Comparison of ENCODE assay signal across 19 cellular contexts in the genomic region with DNA sequence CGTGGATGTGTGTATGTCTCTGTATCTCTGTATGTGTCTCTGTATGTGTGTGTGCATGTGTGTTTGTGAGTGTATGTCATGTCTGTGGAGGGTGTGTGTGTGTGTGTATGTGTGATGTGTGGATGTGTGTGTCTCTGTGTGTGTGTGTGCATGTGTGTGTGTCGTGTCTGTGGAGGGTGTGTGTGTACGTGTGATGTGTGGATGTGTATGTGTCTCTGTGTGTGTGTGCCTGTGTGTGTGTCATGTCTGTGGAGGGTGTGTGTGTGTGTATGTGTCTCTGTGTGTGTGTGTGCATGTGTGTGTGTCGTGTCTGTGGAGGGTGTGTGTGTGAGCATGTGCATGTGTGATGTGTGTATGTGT. TPM values are rescaled to one million over a fixed set of nuclear protein-coding genes. Genes with fewer than 3 reads are reported as not detected.
A peak's percentile ranks its signal among the peaks of the same experiment; 100 is the strongest.
DNase-seq lines count a peak whose midpoint lies in the region; ATAC-seq, FAIRE-seq and TF ChIP-seq lines count a peak whose summit lies in the region.
"Had no signal": no experiment of that assay in that cellular context is flagged by ENCODE, and none has a peak within 500 bp of the region (broad histone marks: within the 10 kb centered on the region; RNA-seq: fewer than 3 reads in every experiment).

No MANE protein-coding gene starts in this region.

- peak; percentile 6 for DNase-seq in Right ventricle myocardium superior
- DNase-seq in cardiac septum (ENCODE audit: low spot score), result no peak
- DNase-seq in H1 (ENCODE audit: low read depth in 1 of 2, low spot score in 2 of 2), result no peak
- no peak for DNase-seq in urothelium cell line (ENCODE audit: low spot score)
- no peak for DNase-seq in T-cell
- no peak for DNase-seq in OCI-M2 (lab: John Stamatoyannopoulos, UW; ENCODE audit: unreplicated experiment)
- no peak for DNase-seq in stimulated activated naive B cell treated with anti-CD40 and anti-IgM and Interleukin-4, amounts not matched to agents 10 μg/mL and 1 μg/mL and 100 μg/mL, for 72 hours
- DNase-seq: C1 segment of cervical spinal cord; Calu3; CD4-positive, alpha-beta T cell; DMS 273 treated with DMSO at 0.1 percent for 48 hours; HFFc6 had no signal

- no peaks in the 10 kb centered on the region for H3K4me1 ChIP-seq in HEK293 (ENCODE audit: control insufficient read depth, insufficient read depth, low read length)
- no peaks in the 10 kb centered on the region for H3K4me1 ChIP-seq in H1 (replicated peaks in 1 of 4; ENCODE audit: control insufficient read depth in 3 of 4, insufficient read depth in 4 of 4, low read length in 3 of 4)
- H3K4me1 ChIP-seq: HAP-1 had no signal

- H3K4me3 ChIP-seq in HEK293 (ENCODE audit: low read depth, low read length) (no peak overlapping the region), H1 (ENCODE audit: extremely low read depth in 1 of 4, insufficient read depth in 2 of 4, low read depth in 3 of 4, low read length in 4 of 4) (no peak overlapping the region)
- H3K4me3 ChIP-seq: GM23338, HAP-1 had no signal

- H3K4me1 Mint-ChIP-seq in T-cell, result no peaks in the 10 kb centered on the region
- no peaks in the 10 kb centered on the region for H3K4me1 Mint-ChIP-seq in stimulated activated naive B cell treated with anti-CD40 and anti-IgM and Interleukin-4, amounts not matched to agents 10 μg/mL and 1 μg/mL and 100 μg/mL, for 72 hours
- H3K4me1 Mint-ChIP-seq: IgD-negative memory B cell had no signal

- H3K79me2 ChIP-seq in H1 (ENCODE audit: control insufficient read depth in 1 of 2, insufficient read depth in 2 of 2, low read length in 2 of 2), result no peaks in the 10 kb centered on the region

- no peak overlapping the region for H3K4me3 Mint-ChIP-seq in T-cell
- no peak overlapping the region for H3K4me3 Mint-ChIP-seq in stimulated activated naive B cell treated with anti-CD40 and anti-IgM and Interleukin-4, amounts not matched to agents 10 μg/mL and 1 μg/mL and 100 μg/mL, for 72 hours
- H3K4me3 Mint-ChIP-seq: CD4-positive, alpha-beta T cell; GM23338; HFFc6; IgD-negative memory B cell had no signal

- H3K27me3 Mint-ChIP-seq in T-cell, result peaks cover 19 to 20% of the 10 kb centered on the region in 2 donors
- peaks cover 11 to 13% of the 10 kb centered on the region in 2 donors for H3K27me3 Mint-ChIP-seq in stimulated activated naive B cell treated with anti-CD40 and anti-IgM and Interleukin-4, amounts not matched to agents 10 μg/mL and 1 μg/mL and 100 μg/mL, for 72 hours

- no peak overlapping the region; the same call in 1 of the 2 replicates for H4K8ac ChIP-seq in H1 (ENCODE audit: extremely low read depth, insufficient read depth, low read length)

- no peak overlapping the region for H3K4me2 ChIP-seq in H1 (ENCODE audit: insufficient read depth in 1 of 2, low read depth in 2 of 2, low read length in 2 of 2)
- H3K4me2 ChIP-seq: GM23338, KMS-11 had no signal

- 93% methylated on average over 4 of the region's 4 CpGs; no CpG with 5 or more reads in 1 of the 2 experiments for WGBS in H1 (ENCODE audit: extremely low coverage in 1 of 2, insufficient coverage in 1 of 2, insufficient read length in 1 of 2, insufficient replicate concordance in 2 of 2, low coverage in 1 of 2, low lambda C conversion rate in 2 of 2, missing lambda C conversion rate in 1 of 2), 2 experiments

- H3K56ac ChIP-seq in H1 (replicated peaks; ENCODE audit: insufficient read length, low read depth, low read length), result peak overlapping the region; percentile 100

- no peak overlapping the region for H3K4ac ChIP-seq in H1 (replicated peaks; ENCODE audit: insufficient read length, low read depth, low read length)

- 0 out of 2 replicates have a peak overlapping the region, but pooled peaks have one; percentile 98 for H2BK15ac ChIP-seq in H1 (ENCODE audit: low read length)

- no peak overlapping the region for H3K27ac Mint-ChIP-seq in T-cell
- H3K27ac Mint-ChIP-seq in stimulated activated naive B cell treated with anti-CD40 and anti-IgM and Interleukin-4, amounts not matched to agents 10 μg/mL and 1 μg/mL and 100 μg/mL, for 72 hours, result no peak overlapping the region
- H3K27ac Mint-ChIP-seq: CD4-positive, alpha-beta T cell; GM23338; HFFc6; IgD-negative memory B cell had no signal

- no peak for TF ChIP-seq EP300 in H1 (IDR thresholded peaks at IDR 0.05; ENCODE audit: borderline replicate concordance in 1 of 2, low read depth in 2 of 2, low read length in 2 of 2)

- H2AK5ac ChIP-seq in H1 (ENCODE audit: low read depth, low read length), result peak overlapping the region; percentile 44; the same call in 1 of the 2 replicates

- no peaks in the 10 kb centered on the region for H3K36me3 Mint-ChIP-seq in T-cell
- peaks cover 0 to 4% of the 10 kb centered on the region in 2 donors for H3K36me3 Mint-ChIP-seq in stimulated activated naive B cell treated with anti-CD40 and anti-IgM and Interleukin-4, amounts not matched to agents 10 μg/mL and 1 μg/mL and 100 μg/mL, for 72 hours
- H3K36me3 Mint-ChIP-seq: IgD-negative memory B cell had no signal

- H3K14ac ChIP-seq in H1 (ENCODE audit: insufficient read length), result no peak overlapping the region

- TF ChIP-seq RAD21 in H1 (IDR thresholded peaks at IDR 0.05 in 1 of 2, conservative IDR thresholded peaks at IDR 0.05 in 1 of 2; ENCODE audit: low read depth in 2 of 2, low read length in 2 of 2), result no peak

- H3K9me3 ChIP-seq in HEK293 (ENCODE audit: control insufficient read depth, insufficient read depth, low read depth, low read length), result no peaks in the 10 kb centered on the region
- H3K9me3 ChIP-seq in H1 (ENCODE audit: insufficient read depth in 2 of 2, low read depth in 1 of 2, low read length in 1 of 2), result peaks cover 7 to 8% of the 10 kb centered on the region in 2 experiments; a peak in 2 of 4 replicates

- H2AFZ ChIP-seq in H1 (ENCODE audit: low read length), result no peak overlapping the region
- H2AFZ ChIP-seq: GM23338 had no signal

- H4K91ac ChIP-seq in H1 (replicated peaks; ENCODE audit: insufficient read length, low read length), result peak overlapping the region; percentile 80

- ATAC-seq in Right ventricle myocardium superior (ENCODE audit: poor library complexity) (no peak), T-cell (replicated peaks in 1 of 4) (no peak)
- ATAC-seq in stimulated activated naive B cell treated with anti-CD40 and anti-IgM and Interleukin-4, amounts not matched to agents 10 μg/mL and 1 μg/mL and 100 μg/mL, for 72 hours (replicated peaks), result no peak

- H3K27ac ChIP-seq in HEK293 (ENCODE audit: extremely low read depth, low read depth, low read length) (no peak overlapping the region), H1 (ENCODE audit: low read depth, low read length) (no peak overlapping the region)
- H3K27ac ChIP-seq: 22Rv1, HL-60, KMS-11 had no signal

- peak overlapping the region; percentile 76 for H2BK5ac ChIP-seq in H1 (ENCODE audit: low read depth, low read length)

- H3K9ac ChIP-seq in H1 (replicated peaks in 1 of 4; ENCODE audit: extremely low read depth in 1 of 4, low read depth in 3 of 4, low read length in 3 of 4), result no peak overlapping the region
- H3K9ac ChIP-seq: KMS-11 had no signal

- no peak overlapping the region for H3K23ac ChIP-seq in H1 (ENCODE audit: insufficient read length)

- TF ChIP-seq CTCF in HEK293 (tag by site-specific recombination; IDR thresholded peaks at IDR 0.05) (no peak), H1 (IDR thresholded peaks at IDR 0.05; ENCODE audit: control extremely low read depth in 1 of 3, insufficient read depth in 1 of 3, low read depth in 1 of 3, low read length in 3 of 3) (no peak)

- no peak overlapping the region for H3K18ac ChIP-seq in H1 (ENCODE audit: extremely low read depth, low read length)

- CTCF ChIA-PET in HEK293 (lab: Yijun Ruan, JAX), result no interaction called here
- CTCF ChIA-PET in H1 (lab: Charles Lee; ENCODE audit: partially characterized antibody), result interaction anchor here (1.2 to 2.1 kb wide), 3 partner anchors 11 to 142 kb away, joined by 4 to 6 read pairs (median 4); no protein-coding TSS in a partner anchor
- CTCF ChIA-PET in T-cell (lab: Charles Lee), result no interaction called here

- H2BK20ac ChIP-seq in H1 (ENCODE audit: low read length), result peak overlapping the region; percentile 44; the same call in 1 of the 2 replicates

- no peaks in the 10 kb centered on the region for H3K36me3 ChIP-seq in HEK293 (ENCODE audit: control insufficient read depth in 2 of 2, insufficient read depth in 1 of 2, low read length in 2 of 2)
- no peaks in the 10 kb centered on the region; a peak in 2 of 8 replicates for H3K36me3 ChIP-seq in H1 (ENCODE audit: control insufficient read depth in 2 of 4, insufficient read depth in 4 of 4, low read length in 3 of 4)
- H3K36me3 ChIP-seq: HAP-1 had no signal

- no peaks in the 10 kb centered on the region; a peak in 1 of 7 replicates for H3K27me3 ChIP-seq in H1 (replicated peaks in 1 of 4; ENCODE audit: control insufficient read depth in 3 of 4, extremely low read depth in 1 of 4, insufficient read depth in 3 of 4, low read length in 3 of 4)

- H4K20me1 ChIP-seq in H1 (replicated peaks in 1 of 2; ENCODE audit: control insufficient read depth in 1 of 2, insufficient read depth in 2 of 2, low read length in 2 of 2), result peaks cover 0 to 9% of the 10 kb centered on the region in 2 experiments

- peaks cover 0 to 4% (median 0%) of the 10 kb centered on the region in 3 donors for H3K9me3 Mint-ChIP-seq in T-cell
- peaks cover 11 to 12% of the 10 kb centered on the region in 2 donors for H3K9me3 Mint-ChIP-seq in stimulated activated naive B cell treated with anti-CD40 and anti-IgM and Interleukin-4, amounts not matched to agents 10 μg/mL and 1 μg/mL and 100 μg/mL, for 72 hours
- H3K9me3 Mint-ChIP-seq: CD4-positive, alpha-beta T cell had no signal

- intact Hi-C loops in Right ventricle myocardium superior (cut with DNase I), result no loop called here
- intact Hi-C loops in cardiac septum (cut with DNase I), result no loop called here

- no peak overlapping the region for H2BK120ac ChIP-seq in H1 (replicated peaks; ENCODE audit: low read depth, low read length)

- 0 out of 2 replicates have a peak overlapping the region, but pooled peaks have one; percentile 77 for H2BK12ac ChIP-seq in H1 (ENCODE audit: low read depth, low read length)

- peaks cover 9% of the 10 kb centered on the region; the same call in 1 of the 2 replicates for H3K23me2 ChIP-seq in H1 (ENCODE audit: low read depth, low read length)

- FAIRE-seq in H1 (lab: Jason Lieb, UNC) (peak; percentile 28), urothelium cell line (lab: Jason Lieb, UNC) (peak; percentile 84)

- no peaks in the 10 kb centered on the region for H3K79me1 ChIP-seq in H1 (ENCODE audit: low read depth, low read length)

- TF ChIP-seq POLR2A in H1 (IDR thresholded peaks at IDR 0.05; ENCODE audit: control extremely low read depth in 1 of 2, low read depth in 2 of 2, low read length in 2 of 2), result no peak

- H4K5ac ChIP-seq in H1 (ENCODE audit: insufficient read length, low read depth, low read length), result no peak overlapping the region

- POLR2A ChIA-PET in HEK293 (lab: Yijun Ruan, JAX) (no interaction called here), H1 (lab: Charles Lee; ENCODE audit: partially characterized antibody) (no interaction called here), T-cell (lab: Charles Lee) (no interaction called here)

RNA-seq across cellular contexts. Expression of a gene that starts 51.6 kb away (rescaled TPM):
- total RNA-seq in Right ventricle myocardium superior (6.2 TPM), cardiac septum (5.4 TPM), T-cell (under 1 TPM in 2 of 5 donors, not detected in 3; 0.16 to 0.18 TPM)
- total RNA-seq in H1 (2021; fragmentation: NEBNext Ultra II Directional; extraction: Animal tissue kit (Norgen Biotek cat#: 25700)), result 13.8 and 14.8 TPM in 2 replicates
- 14.6 and 27.3 TPM in 2 replicates for polyA plus RNA-seq in H1 (2011; rRNA removed)
- polyA plus RNA-seq in H1 (2011; cell fraction: cytosol; rRNA removed), result 15.1 TPM
- polyA plus RNA-seq in H1 (2011; cell fraction: nucleus; rRNA removed), result 35.4 TPM
- polyA plus RNA-seq in H1 (2012, experiment 1 of 2), result 4.8 to 12.3 TPM (median 11.4 TPM) in 4 replicates
- polyA plus RNA-seq in H1 (2012, experiment 2 of 2), result 5.9 TPM
- 9.6 TPM for polyA plus RNA-seq in H1 (2013, experiment 1 of 2)
- polyA plus RNA-seq in H1 (2013, experiment 2 of 2), result 8.5 TPM
- 10.0 and 12.3 TPM in 2 replicates for polyA minus RNA-seq in H1 (2011; rRNA and poly(A)+ RNA removed)
- polyA minus RNA-seq in H1 (2011; cell fraction: cytosol; rRNA and poly(A)+ RNA removed), result 11.6 TPM
- polyA minus RNA-seq in H1 (2011; cell fraction: nucleus; rRNA and poly(A)+ RNA removed), result 16.3 TPM
- total RNA-seq: CD4-positive, alpha-beta T cell had no signal
- polyA plus RNA-seq: IgD-negative memory B cell had no signal
